32 cellular contexts compared by ENCODE assay signal in genomic region chr6:61947311-61947970, GRCh38.
"Had no signal": no experiment of that assay in that cellular context is flagged by ENCODE, and none has a peak within 500 bp of the region (broad histone marks: within the 10 kb centered on the region; RNA-seq: fewer than 3 reads in every experiment).

No MANE protein-coding gene starts in this region.

- H3K27me3 ChIP-seq: ascending aorta had no signal

- H3K27ac ChIP-seq: ascending aorta, VCaP had no signal

- H3K9me3 ChIP-seq: ascending aorta had no signal

- H3K27ac Mint-ChIP-seq: activated B cell treated with CpG ODN at 0.5 μM for 24 hours; activated CD4-positive, alpha-beta memory T cell treated with anti-CD3 and anti-CD28 coated beads, Interleukin-2, amount 10 ng/mL, durations not matched to agents 7 days and 5 days; activated CD4-positive, alpha-beta T cell treated with anti-CD3 and anti-CD28 coated beads, Interleukin-2, amount 10 ng/mL, durations not matched to agents 24 days and 14 days; activated CD8-positive, alpha-beta memory T cell treated with anti-CD3 and anti-CD28 coated beads, Interleukin-2, amount 10 ng/mL, durations not matched to agents 7 days and 5 days; activated CD8-positive, alpha-beta T cell treated with anti-CD3 and anti-CD28 coated beads, Interleukin-2, amount 10 ng/mL, durations not matched to agents 7 days and 5 days; activated naive CD4-positive, alpha-beta T cell treated with anti-CD3 and anti-CD28 coated beads, Interleukin-2, amount 10 ng/mL, durations not matched to agents 7 days and 5 days; activated naive CD4-positive, alpha-beta T cell treated with anti-CD3 and anti-CD28 coated beads, Interleukin-2, amount 50 U/mL, for 24 hours; activated naive CD8-positive, alpha-beta T cell; activated naive CD8-positive, alpha-beta T cell treated with anti-CD3 and anti-CD28 coated beads, Interleukin-2, amount 10 ng/mL, durations not matched to agents 7 days and 5 days; activated naive CD8-positive, alpha-beta T cell treated with anti-CD3 and anti-CD28 coated beads, Interleukin-2, amount 50 U/mL, for 24 hours; activated T-cell treated with anti-CD3 and anti-CD28 coated beads, Interleukin-2, amount 50 U/mL, for 24 hours; activated T-helper 2 cell treated with anti-CD3 and anti-CD28 coated beads, Interferon-gamma antibody, Interleukin-2, Interleukin-4, amounts not matched to agents 10 μg/mL and 5 μg/mL and 100 μg/mL, durations not matched to agents 14 hours and 24 hours and 36 hours; brain; T-helper 1 cell treated with Interleukin-12 subunit alpha and Interleukin-12 subunit beta and Interleukin-4 antibody, amounts not matched to agents 30 μg/mL and 1 μg/mL, for 36 hours; T-helper 2 cell treated with Interferon-gamma antibody and Interleukin-4, amounts not matched to agents 5 μg/mL and 100 μg/mL, for 36 hours had no signal

- H3K27me3 Mint-ChIP-seq: activated B cell treated with CpG ODN at 0.5 μM for 24 hours; activated CD4-positive, alpha-beta memory T cell treated with anti-CD3 and anti-CD28 coated beads, Interleukin-2, amount 10 ng/mL, durations not matched to agents 7 days and 5 days; activated CD4-positive, alpha-beta T cell treated with anti-CD3 and anti-CD28 coated beads, Interleukin-2, amount 10 ng/mL, durations not matched to agents 24 days and 14 days; activated CD8-positive, alpha-beta memory T cell treated with anti-CD3 and anti-CD28 coated beads, Interleukin-2, amount 10 ng/mL, durations not matched to agents 7 days and 5 days; activated naive CD4-positive, alpha-beta T cell treated with anti-CD3 and anti-CD28 coated beads, Interleukin-2, amount 10 ng/mL, durations not matched to agents 7 days and 5 days; activated naive CD4-positive, alpha-beta T cell treated with anti-CD3 and anti-CD28 coated beads, Interleukin-2, amount 50 U/mL, for 24 hours; activated naive CD8-positive, alpha-beta T cell; activated naive CD8-positive, alpha-beta T cell treated with anti-CD3 and anti-CD28 coated beads, Interleukin-2, amount 10 ng/mL, durations not matched to agents 7 days and 5 days; activated naive CD8-positive, alpha-beta T cell treated with anti-CD3 and anti-CD28 coated beads, Interleukin-2, amount 50 U/mL, for 24 hours; activated T-cell treated with anti-CD3 and anti-CD28 coated beads, Interleukin-2, amount 50 U/mL, for 24 hours; brain had no signal

- H3K4me1 Mint-ChIP-seq: activated CD4-positive, alpha-beta memory T cell treated with anti-CD3 and anti-CD28 coated beads, Interleukin-2, amount 10 ng/mL, durations not matched to agents 7 days and 5 days; activated CD4-positive, alpha-beta T cell treated with anti-CD3 and anti-CD28 coated beads, Interleukin-2, amount 10 ng/mL, durations not matched to agents 24 days and 14 days; activated CD8-positive, alpha-beta memory T cell treated with anti-CD3 and anti-CD28 coated beads, Interleukin-2, amount 10 ng/mL, durations not matched to agents 7 days and 5 days; activated naive CD4-positive, alpha-beta T cell treated with anti-CD3 and anti-CD28 coated beads, Interleukin-2, amount 10 ng/mL, durations not matched to agents 7 days and 5 days; activated naive CD4-positive, alpha-beta T cell treated with anti-CD3 and anti-CD28 coated beads, Interleukin-2, amount 50 U/mL, for 24 hours; activated naive CD8-positive, alpha-beta T cell treated with anti-CD3 and anti-CD28 coated beads, Interleukin-2, amount 10 ng/mL, durations not matched to agents 7 days and 5 days; activated naive CD8-positive, alpha-beta T cell treated with anti-CD3 and anti-CD28 coated beads, Interleukin-2, amount 50 U/mL, for 24 hours had no signal

- H3K36me3 ChIP-seq: ascending aorta had no signal

- H3K36me3 Mint-ChIP-seq: activated CD8-positive, alpha-beta memory T cell treated with anti-CD3 and anti-CD28 coated beads, Interleukin-2, amount 10 ng/mL, durations not matched to agents 7 days and 5 days; activated naive CD4-positive, alpha-beta T cell treated with anti-CD3 and anti-CD28 coated beads, Interleukin-2, amount 10 ng/mL, durations not matched to agents 7 days and 5 days; activated naive CD4-positive, alpha-beta T cell treated with anti-CD3 and anti-CD28 coated beads, Interleukin-2, amount 50 U/mL, for 24 hours; activated naive CD8-positive, alpha-beta T cell; activated naive CD8-positive, alpha-beta T cell treated with anti-CD3 and anti-CD28 coated beads, Interleukin-2, amount 10 ng/mL, durations not matched to agents 7 days and 5 days; brain had no signal

- DNase-seq: activated B cell treated with CpG ODN at 0.5 μM for 24 hours; activated CD4-positive, alpha-beta memory T cell treated with anti-CD3 and anti-CD28 coated beads, Interleukin-2, amount 10 ng/mL, durations not matched to agents 7 days and 5 days; activated CD4-positive, alpha-beta T cell treated with anti-CD3 and anti-CD28 coated beads for 4 hours; activated CD4-positive, alpha-beta T cell treated with anti-CD3 and anti-CD28 coated beads, Interleukin-2, amount 10 ng/mL, durations not matched to agents 24 days and 14 days; activated CD4-positive, alpha-beta T cell treated with anti-CD3 and anti-CD28 coated beads, Interleukin-2, amount 50 U/mL, for 48 hours; activated CD4-positive, CD25-positive, alpha-beta regulatory T cell treated with anti-CD3 and anti-CD28 coated beads, Interleukin-2, amount 50 U/mL, for 72 hours; activated CD8-positive, alpha-beta memory T cell treated with anti-CD3 and anti-CD28 coated beads for 24 hours; activated CD8-positive, alpha-beta memory T cell treated with anti-CD3 and anti-CD28 coated beads, Interleukin-2, amount 10 ng/mL, durations not matched to agents 7 days and 5 days; activated CD8-positive, alpha-beta memory T cell treated with anti-CD3 and anti-CD28 coated beads, Interleukin-2, amount 50 U/mL, for 48 hours; activated CD8-positive, alpha-beta T cell treated with anti-CD3 and anti-CD28 coated beads, Interleukin-2, amount 10 ng/mL, durations not matched to agents 7 days and 5 days; activated effector memory CD4-positive, alpha-beta T cell treated with Interleukin-2 at 50 U/mL for 16 hours; activated gamma-delta T cell; activated naive CD4-positive, alpha-beta T cell treated with anti-CD3 and anti-CD28 coated beads, Interleukin-2, amount 10 ng/mL, durations not matched to agents 7 days and 5 days; activated naive CD4-positive, alpha-beta T cell treated with Interleukin-2 at 50 U/mL for 16 hours; activated naive CD8-positive, alpha-beta T cell treated with anti-CD3 and anti-CD28 coated beads, Interleukin-2, amount 10 ng/mL, durations not matched to agents 7 days and 5 days; activated naive CD8-positive, alpha-beta T cell treated with anti-CD3 and anti-CD28 coated beads, Interleukin-2, amount 50 U/mL, for 24 hours; activated T-cell treated with anti-CD3 and anti-CD28 coated beads, Interleukin-2, amount 50 U/mL, for 24 hours; activated T-cell treated with anti-CD3 and anti-CD28 coated beads, Interleukin-2, amount 50 U/mL, for 48 hours; amygdala; anterior cingulate cortex; central memory CD4-positive, alpha-beta T cell; T-helper 1 cell; T-helper 2 cell; T-helper 9 cell had no signal

- H3K4me1 ChIP-seq: ascending aorta had no signal

- ATAC-seq: activated CD8-positive, alpha-beta memory T cell treated with anti-CD3 and anti-CD28 coated beads, Interleukin-2, amount 10 ng/mL, durations not matched to agents 7 days and 5 days; activated CD8-positive, alpha-beta T cell treated with anti-CD3 and anti-CD28 coated beads, Interleukin-2, amount 10 ng/mL, durations not matched to agents 7 days and 5 days; activated naive CD8-positive, alpha-beta T cell treated with anti-CD3 and anti-CD28 coated beads, Interleukin-2, amount 50 U/mL, for 24 hours had no signal

- H3K9me3 Mint-ChIP-seq: activated naive CD4-positive, alpha-beta T cell treated with anti-CD3 and anti-CD28 coated beads, Interleukin-2, amount 50 U/mL, for 24 hours; brain had no signal

- H3K4me3 ChIP-seq: ascending aorta had no signal

- H3K4me3 Mint-ChIP-seq: activated B cell treated with CpG ODN at 0.5 μM for 24 hours; activated CD4-positive, alpha-beta memory T cell treated with anti-CD3 and anti-CD28 coated beads, Interleukin-2, amount 10 ng/mL, durations not matched to agents 7 days and 5 days; activated CD4-positive, alpha-beta T cell treated with anti-CD3 and anti-CD28 coated beads, Interleukin-2, amount 10 ng/mL, durations not matched to agents 24 days and 14 days; activated CD8-positive, alpha-beta memory T cell treated with anti-CD3 and anti-CD28 coated beads, Interleukin-2, amount 10 ng/mL, durations not matched to agents 7 days and 5 days; activated CD8-positive, alpha-beta T cell treated with anti-CD3 and anti-CD28 coated beads, Interleukin-2, amount 10 ng/mL, durations not matched to agents 7 days and 5 days; activated naive CD4-positive, alpha-beta T cell treated with anti-CD3 and anti-CD28 coated beads, Interleukin-2, amount 10 ng/mL, durations not matched to agents 7 days and 5 days; activated naive CD4-positive, alpha-beta T cell treated with anti-CD3 and anti-CD28 coated beads, Interleukin-2, amount 50 U/mL, for 24 hours; activated naive CD8-positive, alpha-beta T cell; activated naive CD8-positive, alpha-beta T cell treated with anti-CD3 and anti-CD28 coated beads, Interleukin-2, amount 10 ng/mL, durations not matched to agents 7 days and 5 days; activated naive CD8-positive, alpha-beta T cell treated with anti-CD3 and anti-CD28 coated beads, Interleukin-2, amount 50 U/mL, for 24 hours; activated T-cell treated with anti-CD3 and anti-CD28 coated beads, Interleukin-2, amount 50 U/mL, for 24 hours; brain; T-helper 1 cell treated with Interleukin-12 subunit alpha and Interleukin-12 subunit beta and Interleukin-4 antibody, amounts not matched to agents 30 μg/mL and 1 μg/mL, for 36 hours; T-helper 2 cell treated with Interferon-gamma antibody and Interleukin-4, amounts not matched to agents 5 μg/mL and 100 μg/mL, for 36 hours had no signal
